In the genomic region with DNA sequence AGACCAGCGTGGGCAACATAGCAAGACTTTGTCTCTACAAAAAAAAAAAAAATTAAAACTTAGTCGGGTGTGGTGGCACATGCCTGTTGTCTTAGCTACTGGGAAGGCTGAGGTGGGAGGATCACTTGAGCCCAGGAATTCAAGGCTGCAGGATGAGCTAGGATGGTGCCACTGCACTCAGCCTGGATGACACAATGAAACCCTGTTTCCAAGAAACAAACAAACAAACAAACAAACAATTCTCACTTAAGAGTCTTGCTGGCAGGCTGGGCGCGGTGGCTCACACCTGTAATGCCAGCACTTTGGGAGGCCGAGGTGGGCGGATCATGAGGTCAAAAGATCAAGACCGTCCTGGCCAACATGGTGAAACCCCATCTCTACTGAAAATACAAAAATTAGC, we compare ENCODE assay signal across 1 cellular context. TPM values are rescaled to one million over a fixed set of nuclear protein-coding genes. Genes with fewer than 3 reads are reported as not detected.
"Had no signal": no experiment of that assay in that cellular context is flagged by ENCODE, and none has a peak within 500 bp of the region (broad histone marks: within the 10 kb centered on the region; RNA-seq: fewer than 3 reads in every experiment).

No MANE protein-coding gene starts in this region.

RNA-seq across cellular contexts. Expression of a gene that starts 11.0 kb away (rescaled TPM):
- polyA plus RNA-seq: neural cell had no signal
